ENCODE assay signal across 26 cellular contexts in genomic region chr9:83385317-83385716, GRCh38.
DNase-seq lines count a peak whose midpoint lies in the region.
"Had no signal": no experiment of that assay in that cellular context is flagged by ENCODE, and none has a peak within 500 bp of the region (broad histone marks: within the 10 kb centered on the region; RNA-seq: fewer than 3 reads in every experiment).

No MANE protein-coding gene starts in this region.

- no peak overlapping the region for H3K14ac ChIP-seq in mesenchymal stem cell (ENCODE audit: low read length in 2 of 2)

- no peak overlapping the region for H4K91ac ChIP-seq in mesenchymal stem cell (ENCODE audit: low read length)

- H2AK5ac ChIP-seq in mesenchymal stem cell (ENCODE audit: low read length, severe bottlenecking), result no peak overlapping the region

- no peak overlapping the region for H2BK120ac ChIP-seq in mesenchymal stem cell (ENCODE audit: low read depth, low read length)

- no peak overlapping the region for H3K4me2 ChIP-seq in mesenchymal stem cell (ENCODE audit: low read length, poor library complexity, severe bottlenecking)

- H3K27ac ChIP-seq in mesenchymal stem cell (ENCODE audit: low read length, poor library complexity, severe bottlenecking), result no peak overlapping the region
- H3K27ac ChIP-seq: SJSA1, thyroid gland had no signal

- intact Hi-C loops in activated CD4-positive, alpha-beta memory T cell treated with anti-CD3 and anti-CD28 coated beads for 36 hours (cut with micrococcal nuclease), result no loop called here

- POLR2A ChIA-PET in activated CD4-positive, alpha-beta memory T cell treated with anti-CD3 and anti-CD28 coated beads for 36 hours (lab: Charles Lee), result no interaction called here

- H3K4me1 Mint-ChIP-seq in activated CD4-positive, alpha-beta memory T cell treated with anti-CD3 and anti-CD28 coated beads for 36 hours (ENCODE audit: low read depth), result no peaks in the 10 kb centered on the region
- H3K4me1 Mint-ChIP-seq: activated CD4-positive, alpha-beta memory T cell treated with anti-CD3 and anti-CD28 coated beads, Interleukin-2, amount 10 ng/mL, durations not matched to agents 7 days and 5 days; natural killer cell; stimulated activated naive CD8-positive, alpha-beta T cell treated with anti-CD3 and anti-CD28 coated beads, Interleukin-15, amount 100 ng/mL, for 72 hours had no signal

- H3K9me3 Mint-ChIP-seq in activated CD4-positive, alpha-beta memory T cell treated with anti-CD3 and anti-CD28 coated beads for 36 hours, result peaks cover 7% of the 10 kb centered on the region
- H3K9me3 Mint-ChIP-seq: natural killer cell had no signal

- H3K9me3 ChIP-seq in mesenchymal stem cell (ENCODE audit: control insufficient read depth, low read length), result peaks cover 8% of the 10 kb centered on the region
- H3K9me3 ChIP-seq: SJSA1, thyroid gland had no signal

- no peak overlapping the region for H3K18ac ChIP-seq in mesenchymal stem cell (ENCODE audit: low read depth in 1 of 2, low read length in 2 of 2)

- WGBS in mesenchymal stem cell, result 91% methylated on average over 2 of the region's 2 CpGs

- no peak overlapping the region for H2AFZ ChIP-seq in mesenchymal stem cell (ENCODE audit: low read depth, low read length)

- H2BK5ac ChIP-seq in mesenchymal stem cell (ENCODE audit: low read depth, low read length, poor library complexity, severe bottlenecking), result no peak overlapping the region

- H3K9ac ChIP-seq in mesenchymal stem cell (ENCODE audit: low read length), result peak overlapping the region; percentile 14

- no peak overlapping the region for H2BK15ac ChIP-seq in mesenchymal stem cell (ENCODE audit: low read depth, poor library complexity, severe bottlenecking)

- no peaks in the 10 kb centered on the region for H3K79me1 ChIP-seq in mesenchymal stem cell (replicated peaks; ENCODE audit: low read length, poor library complexity, severe bottlenecking)

- H3K4ac ChIP-seq in mesenchymal stem cell (ENCODE audit: low read depth in 1 of 2, low read length in 2 of 2), result no peak overlapping the region

- H3K4me3 Mint-ChIP-seq in activated CD4-positive, alpha-beta memory T cell treated with anti-CD3 and anti-CD28 coated beads for 36 hours, result no peak overlapping the region
- H3K4me3 Mint-ChIP-seq: activated CD4-positive, alpha-beta memory T cell treated with anti-CD3 and anti-CD28 coated beads, Interleukin-2, amount 10 ng/mL, durations not matched to agents 7 days and 5 days; activated naive CD8-positive, alpha-beta T cell; dendritic cell treated with granulocyte-macrophage colony-stimulating factor and Interleukin-4, amounts not matched to agents 40 ng/mL and 50 ng/mL, for 4 days; natural killer cell; stimulated activated naive CD8-positive, alpha-beta T cell treated with anti-CD3 and anti-CD28 coated beads, Interleukin-15, amount 100 ng/mL, for 72 hours had no signal

- H3K27ac Mint-ChIP-seq in activated CD4-positive, alpha-beta memory T cell treated with anti-CD3 and anti-CD28 coated beads for 36 hours, result no peak overlapping the region
- H3K27ac Mint-ChIP-seq: activated CD4-positive, alpha-beta memory T cell treated with anti-CD3 and anti-CD28 coated beads, Interleukin-2, amount 10 ng/mL, durations not matched to agents 7 days and 5 days; activated naive CD8-positive, alpha-beta T cell; dendritic cell treated with granulocyte-macrophage colony-stimulating factor and Interleukin-4, amounts not matched to agents 40 ng/mL and 50 ng/mL, for 4 days; natural killer cell; stimulated activated naive CD8-positive, alpha-beta T cell treated with anti-CD3 and anti-CD28 coated beads, Interleukin-15, amount 100 ng/mL, for 72 hours had no signal

- no peak overlapping the region for H3K23ac ChIP-seq in mesenchymal stem cell (ENCODE audit: low read length in 2 of 2)

- no peaks in the 10 kb centered on the region for H3K36me3 ChIP-seq in mesenchymal stem cell (ENCODE audit: control insufficient read depth in 1 of 2, insufficient read depth in 2 of 2, low read depth in 1 of 2, low read length in 2 of 2)
- H3K36me3 ChIP-seq: thyroid gland had no signal

- peak; percentile 78 for DNase-seq in DMS 273 (lab: John Stamatoyannopoulos, UW; ENCODE audit: unreplicated experiment)
- DNase-seq in LHCN-M2 (ENCODE audit: low read depth), result peak; percentile 65
- peak; percentile 37 for DNase-seq in dermis blood vessel endothelial cell
- no peak for DNase-seq in mesenchymal stem cell
- no peak for DNase-seq in activated CD8-positive, alpha-beta memory T cell treated with anti-CD3 and anti-CD28 coated beads, Interleukin-2, amount 50 U/mL, for 4 hours
- no peak for DNase-seq in GM19240 (ENCODE audit: insufficient read length, low spot score)
- DNase-seq in activated CD4-positive, alpha-beta memory T cell treated with anti-CD3 and anti-CD28 coated beads for 36 hours, result no peak
- DNase-seq in AG08396 (ENCODE audit: low spot score), result no peak
- DNase-seq: activated CD4-positive, alpha-beta memory T cell treated with anti-CD3 and anti-CD28 coated beads, Interleukin-2, amount 10 ng/mL, durations not matched to agents 7 days and 5 days; activated CD4-positive, CD25-positive, alpha-beta regulatory T cell treated with anti-CD3 and anti-CD28 coated beads, Interleukin-2, amount 50 U/mL, for 72 hours; activated effector memory CD4-positive, alpha-beta T cell treated with Interleukin-2 at 50 U/mL for 16 hours; aorta; C1 segment of cervical spinal cord; H7; kidney; midbrain; natural killer cell; NCI-H1092 treated with DMSO at 0.1 percent for 48 hours; NCI-H2081; NCI-H345; NCI-H748 treated with DMSO at 0.1 percent for 48 hours; stimulated activated naive CD8-positive, alpha-beta T cell treated with anti-CD3 and anti-CD28 coated beads, Interleukin-15, amount 100 ng/mL, for 72 hours; thyroid gland had no signal

- H4K8ac ChIP-seq in mesenchymal stem cell (ENCODE audit: low read length), result no peak overlapping the region

- no peaks in the 10 kb centered on the region for H3K4me1 ChIP-seq in mesenchymal stem cell (ENCODE audit: control insufficient read depth, insufficient read depth, low read depth, low read length)
- H3K4me1 ChIP-seq: SJSA1, thyroid gland had no signal

- H3K27me3 ChIP-seq in mesenchymal stem cell (ENCODE audit: control insufficient read depth in 1 of 2, insufficient read depth in 1 of 2, low read length in 2 of 2), result no peaks in the 10 kb centered on the region
- H3K27me3 ChIP-seq: SJSA1, thyroid gland had no signal

- no peaks in the 10 kb centered on the region for H3K27me3 Mint-ChIP-seq in activated CD4-positive, alpha-beta memory T cell treated with anti-CD3 and anti-CD28 coated beads for 36 hours
- H3K27me3 Mint-ChIP-seq: activated CD4-positive, alpha-beta memory T cell treated with anti-CD3 and anti-CD28 coated beads, Interleukin-2, amount 10 ng/mL, durations not matched to agents 7 days and 5 days; activated naive CD8-positive, alpha-beta T cell; dendritic cell treated with granulocyte-macrophage colony-stimulating factor and Interleukin-4, amounts not matched to agents 40 ng/mL and 50 ng/mL, for 4 days; stimulated activated naive CD8-positive, alpha-beta T cell treated with anti-CD3 and anti-CD28 coated beads, Interleukin-15, amount 100 ng/mL, for 72 hours had no signal

- no peak overlapping the region for H2BK12ac ChIP-seq in mesenchymal stem cell (ENCODE audit: low read length in 2 of 2)

- no peak overlapping the region for H3K4me3 ChIP-seq in mesenchymal stem cell (ENCODE audit: insufficient read depth in 1 of 2, low read depth in 1 of 2, low read length in 2 of 2)
- H3K4me3 ChIP-seq: SJSA1, thyroid gland had no signal

- CTCF ChIA-PET in activated CD4-positive, alpha-beta memory T cell treated with anti-CD3 and anti-CD28 coated beads for 36 hours (lab: Charles Lee), result interaction anchor here (1.1 kb wide), 1 partner anchor 50 kb away, joined by 3 read pairs; no protein-coding TSS in a partner anchor

- H3K36me3 Mint-ChIP-seq in activated CD4-positive, alpha-beta memory T cell treated with anti-CD3 and anti-CD28 coated beads for 36 hours, result peaks cover 4% of the 10 kb centered on the region
- H3K36me3 Mint-ChIP-seq: natural killer cell had no signal

Comparison
In these comparisons a context has a peak if more than half of its experiments do, and no peak if none do; other contexts are left out.
1. DNase-seq: peak in DMS 273 (single experiment), LHCN-M2 (single experiment) and dermis blood vessel endothelial cell (single experiment); none in mesenchymal stem cell (single experiment), activated CD8-positive, alpha-beta memory T cell treated with anti-CD3 and anti-CD28 coated beads, Interleukin-2, amount 50 U/mL, for 4 hours (single experiment), GM19240 (single experiment), activated CD4-positive, alpha-beta memory T cell treated with anti-CD3 and anti-CD28 coated beads for 36 hours (single experiment) and AG08396 (single experiment).